14 cellular contexts compared by ENCODE assay signal in genomic region chr6:11246722-11247121, GRCh38.
"Had no signal": no experiment of that assay in that cellular context is flagged by ENCODE, and none has a peak within 500 bp of the region (broad histone marks: within the 10 kb centered on the region; RNA-seq: fewer than 3 reads in every experiment).

No MANE protein-coding gene starts in this region.

- H3K36me3 ChIP-seq: left lung, thyroid gland had no signal

- ATAC-seq: activated T-cell treated with anti-CD3 and anti-CD28 coated beads, Interleukin-2, amount 50 U/mL, for 4 hours; left lung; sciatic nerve; stimulated activated naive CD8-positive, alpha-beta T cell treated with anti-CD3 and anti-CD28 coated beads, Interleukin-15, Interleukin-2, amounts not matched to agents 100 U/mL and 50 U/mL, for 24 hours; WTC11 had no signal

- H3K4me3 ChIP-seq: left lung, thyroid gland had no signal

- H3K4me3 Mint-ChIP-seq: activated naive CD8-positive, alpha-beta T cell treated with anti-CD3 and anti-CD28 coated beads for 36 hours; activated T-cell treated with anti-CD3 and anti-CD28 coated beads, Interleukin-2, amount 50 U/mL, for 4 hours; WTC11 had no signal

- H3K27me3 ChIP-seq: left lung, thyroid gland had no signal

- DNase-seq: activated CD8-positive, alpha-beta memory T cell treated with anti-CD3 and anti-CD28 coated beads, Interleukin-2, amount 50 U/mL, for 48 hours; activated naive CD4-positive, alpha-beta T cell treated with Interleukin-2 at 50 U/mL for 16 hours; activated naive CD8-positive, alpha-beta T cell treated with anti-CD3 and anti-CD28 coated beads for 36 hours; activated T-cell treated with anti-CD3 and anti-CD28 coated beads, Interleukin-2, amount 50 U/mL, for 4 hours; cortex of kidney; kidney glomerular epithelial cell; left lung; stimulated activated CD4-positive, alpha-beta T cell treated with anti-CD3 and anti-CD28 coated beads, Interleukin-4, amount 100 ng/mL, for 1 hour; stimulated activated naive CD8-positive, alpha-beta T cell treated with anti-CD3 and anti-CD28 coated beads, Interleukin-15, Interleukin-2, amounts not matched to agents 100 U/mL and 50 U/mL, for 24 hours; T-helper 1 cell; thyroid gland had no signal

- H3K27me3 Mint-ChIP-seq: activated naive CD8-positive, alpha-beta T cell treated with anti-CD3 and anti-CD28 coated beads for 36 hours had no signal

- H3K27ac ChIP-seq: left lung, thyroid gland had no signal

- FAIRE-seq: endometrium had no signal

- H3K9me3 Mint-ChIP-seq: activated T-cell treated with anti-CD3 and anti-CD28 coated beads, Interleukin-2, amount 50 U/mL, for 4 hours had no signal

- H3K27ac Mint-ChIP-seq: activated naive CD8-positive, alpha-beta T cell treated with anti-CD3 and anti-CD28 coated beads for 36 hours; WTC11 had no signal

- H3K9me3 ChIP-seq: left lung, thyroid gland had no signal
